In the genomic region with DNA sequence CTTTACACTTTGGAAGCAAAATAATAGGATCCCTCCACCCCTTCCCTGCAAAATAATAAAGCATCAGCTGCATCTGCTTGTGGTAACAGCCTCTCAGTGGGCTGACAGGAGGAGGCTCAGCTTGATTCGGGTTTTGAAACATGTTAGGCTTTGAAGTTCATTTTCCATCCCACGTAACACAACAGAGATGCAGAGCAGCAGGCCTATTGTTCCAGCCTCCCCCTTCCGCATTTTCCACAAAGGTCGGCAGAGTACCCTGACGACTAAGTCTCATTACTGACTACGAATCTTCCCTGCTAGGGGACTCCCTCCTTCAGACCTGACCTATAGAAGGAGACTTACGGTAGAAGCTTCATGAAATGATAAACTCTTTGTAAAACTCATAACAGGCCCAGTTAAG, we compare ENCODE assay signal across 1 cellular context.
TF ChIP-seq lines count a peak whose summit lies in the region.

No MANE protein-coding gene starts in this region.

TF ChIP-seq in IMR-90, 13 proteins besides CTCF, POLR2A, EP300 and RAD21:
- TF ChIP-seq MXI1 (IDR thresholded peaks at IDR 0.05; ENCODE audit: borderline replicate concordance, low read depth, low read length) (no peak), BHLHE40 (IDR thresholded peaks at IDR 0.05; ENCODE audit: low read depth, low read length) (no peak), NFE2L2 (IDR thresholded peaks at IDR 0.05; ENCODE audit: low read depth, low read length) (no peak), FOS (IDR thresholded peaks at IDR 0.05; ENCODE audit: low read depth, low read length) (no peak)
- TF ChIP-seq, protein P1, sequence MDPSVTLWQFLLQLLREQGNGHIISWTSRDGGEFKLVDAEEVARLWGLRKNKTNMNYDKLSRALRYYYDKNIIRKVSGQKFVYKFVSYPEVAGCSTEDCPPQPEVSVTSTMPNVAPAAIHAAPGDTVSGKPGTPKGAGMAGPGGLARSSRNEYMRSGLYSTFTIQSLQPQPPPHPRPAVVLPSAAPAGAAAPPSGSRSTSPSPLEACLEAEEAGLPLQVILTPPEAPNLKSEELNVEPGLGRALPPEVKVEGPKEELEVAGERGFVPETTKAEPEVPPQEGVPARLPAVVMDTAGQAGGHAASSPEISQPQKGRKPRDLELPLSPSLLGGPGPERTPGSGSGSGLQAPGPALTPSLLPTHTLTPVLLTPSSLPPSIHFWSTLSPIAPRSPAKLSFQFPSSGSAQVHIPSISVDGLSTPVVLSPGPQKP (IDR thresholded peaks at IDR 0.05; ENCODE audit: borderline replicate concordance, low read depth, low read length), result no peak
